ENCODE assay signal across 4 cellular contexts in genomic region chr15:79962921-79963320, GRCh38. TPM values are rescaled to one million over a fixed set of nuclear protein-coding genes. Genes with fewer than 3 reads are reported as not detected.
"Had no signal": no experiment of that assay in that cellular context is flagged by ENCODE, and none has a peak within 500 bp of the region (broad histone marks: within the 10 kb centered on the region; RNA-seq: fewer than 3 reads in every experiment).

No MANE protein-coding gene starts in this region.

RNA-seq across cellular contexts. Expression of gene BCL2A1, which starts 8.1 kb away (rescaled TPM):
- total RNA-seq: astrocyte, chondrocyte, dermis blood vessel endothelial cell, foreskin keratinocyte had no signal
